14 cellular contexts compared by ENCODE assay signal in genomic region chr17:64732336-64733006, GRCh38.
A peak's percentile ranks its signal among the peaks of the same experiment; 100 is the strongest.
DNase-seq lines count a peak whose midpoint lies in the region; ATAC-seq, FAIRE-seq and TF ChIP-seq lines count a peak whose summit lies in the region.
"Had no signal": no experiment of that assay in that cellular context is flagged by ENCODE, and none has a peak within 500 bp of the region (broad histone marks: within the 10 kb centered on the region; RNA-seq: fewer than 3 reads in every experiment).

No MANE protein-coding gene starts in this region.

- peak overlapping the region; percentile 60 for H3K4me2 ChIP-seq in fibroblast of lung (ENCODE audit: extremely low read depth, insufficient read depth, low read length)

- no peak overlapping the region for H3K9ac ChIP-seq in fibroblast of lung (ENCODE audit: insufficient read depth, low read length)

- no peaks in the 10 kb centered on the region for H3K36me3 ChIP-seq in fibroblast of lung (ENCODE audit: control insufficient read depth, insufficient read depth, low read length)

- peaks cover 27% of the 10 kb centered on the region for H3K4me1 ChIP-seq in fibroblast of lung (ENCODE audit: control insufficient read depth, extremely low read depth, insufficient read depth, low read length)
- H3K4me1 ChIP-seq: Caco-2 had no signal

- H3K27me3 ChIP-seq in fibroblast of lung (ENCODE audit: control insufficient read depth, insufficient read depth, low read length) = no peaks in the 10 kb centered on the region

- H3K27ac ChIP-seq in fibroblast of lung (ENCODE audit: insufficient read depth, low read length) = peak overlapping the region; percentile 73

- peak in 1 of 2 donors; percentile 6 for TF ChIP-seq CTCF in fibroblast of lung (conservative IDR thresholded peaks at IDR 0.05 in 1 of 2, IDR thresholded peaks at IDR 0.05 in 1 of 2; ENCODE audit: low read depth in 1 of 2, low read length in 2 of 2)

- no peaks in the 10 kb centered on the region for H3K9me3 ChIP-seq in fibroblast of lung (ENCODE audit: control insufficient read depth, insufficient read depth, low read depth, low read length)
- H3K9me3 ChIP-seq: Caco-2 had no signal

- ATAC-seq in GM21360 (IDR thresholded peaks at IDR 0.05; ENCODE audit: unreplicated experiment) = no peak

- peak; percentile 74 for DNase-seq in DMS53 (lab: John Stamatoyannopoulos, UW)
- peak; percentile 95 for DNase-seq in RCC 7860 (ENCODE audit: low spot score)
- peak; percentile 80 to 86 for DNase-seq in fibroblast of lung (ENCODE audit: low read depth in 2 of 2)
- peak; percentile 46 for DNase-seq in myocyte (ENCODE audit: low read depth)
- no peak for DNase-seq in stimulated activated naive CD4-positive, alpha-beta T cell (lab: John Stamatoyannopoulos, UW)
- no peak for DNase-seq in effector CD8-positive, alpha-beta T cell (lab: John Stamatoyannopoulos, UW)
- DNase-seq in stimulated activated CD4-positive, alpha-beta T cell treated with anti-CD3 and anti-CD28 coated beads, Interleukin-4, amount 100 ng/mL, for 4 hours = no peak
- DNase-seq: activated effector memory CD4-positive, alpha-beta T cell treated with Interleukin-2 at 50 U/mL for 16 hours; Caco-2; NCI-H524; retina had no signal

- H3K4me3 ChIP-seq in fibroblast of lung (replicated peaks in 1 of 4; ENCODE audit: control extremely low read depth in 1 of 4, insufficient read depth in 1 of 4, low read depth in 3 of 4, low read length in 4 of 4) = no peak overlapping the region

- H4K20me1 ChIP-seq in fibroblast of lung (ENCODE audit: control insufficient read depth, extremely low read depth, insufficient read depth, low read length) = no peaks in the 10 kb centered on the region

- no peaks in the 10 kb centered on the region for H3K79me2 ChIP-seq in fibroblast of lung (ENCODE audit: control insufficient read depth, insufficient read depth, low read length)

- FAIRE-seq in RCC 7860 (lab: Jason Lieb, UNC) = peak; percentile 89
- FAIRE-seq: H1, TTC549 had no signal

- no peak overlapping the region for H2AFZ ChIP-seq in fibroblast of lung (ENCODE audit: low read length)

Comparison
In these comparisons a context has a peak if more than half of its experiments do, and no peak if none do; other contexts are left out.
1. DNase-seq: peak in DMS53 (single experiment), RCC 7860 (single experiment), fibroblast of lung (2 of 2) and myocyte (single experiment); none in stimulated activated naive CD4-positive, alpha-beta T cell (0 of 6), effector CD8-positive, alpha-beta T cell (single experiment) and stimulated activated CD4-positive, alpha-beta T cell treated with anti-CD3 and anti-CD28 coated beads, Interleukin-4, amount 100 ng/mL, for 4 hours (0 of 2).